In genomic region chr13:96768524-96768923, GRCh38 we compare ENCODE assay signal across 30 cellular contexts.
"Had no signal": no experiment of that assay in that cellular context is flagged by ENCODE, and none has a peak within 500 bp of the region (broad histone marks: within the 10 kb centered on the region; RNA-seq: fewer than 3 reads in every experiment).

No MANE protein-coding gene starts in this region.

- DNase-seq: activated CD4-positive, alpha-beta memory T cell treated with anti-CD3 and anti-CD28 coated beads, Interleukin-2, amount 10 ng/mL, durations not matched to agents 7 days and 5 days; activated CD4-positive, alpha-beta T cell treated with anti-CD3 and anti-CD28 coated beads, Interleukin-2, amount 10 ng/mL, durations not matched to agents 24 days and 14 days; activated CD4-positive, CD25-positive, alpha-beta regulatory T cell treated with anti-CD3 and anti-CD28 coated beads, Interleukin-2, amount 50 U/mL, for 72 hours; activated CD8-positive, alpha-beta memory T cell treated with anti-CD3 and anti-CD28 coated beads, Interleukin-2, amount 50 U/mL, for 48 hours; activated gamma-delta T cell; activated naive CD4-positive, alpha-beta T cell treated with anti-CD3 and anti-CD28 coated beads, Interleukin-2, amount 10 ng/mL, durations not matched to agents 7 days and 5 days; activated naive CD8-positive, alpha-beta T cell treated with anti-CD3 and anti-CD28 coated beads, Interleukin-2, amount 10 ng/mL, durations not matched to agents 7 days and 5 days; activated T-cell treated with anti-CD3 and anti-CD28 coated beads, Interleukin-2, amount 50 U/mL, for 24 hours; brain microvascular endothelial cell; caudate nucleus; endodermal cell; kidney; left colon; mammary epithelial cell; naive thymus-derived CD8-positive, alpha-beta T cell; right lobe of liver; stimulated activated CD4-positive, alpha-beta T cell treated with anti-CD3 and anti-CD28 coated beads, Interleukin-12 subunit alpha, Interleukin-12 subunit beta, amount 100 ng/mL, for 4 hours; stimulated activated CD4-positive, alpha-beta T cell treated with anti-CD3 and anti-CD28 coated beads, Interleukin-4, amount 100 ng/mL, for 24 hours; T-helper 17 cell; T1000; trophoblast cell; WERI-Rb-1 had no signal

- H3K9me3 ChIP-seq: ascending aorta, right lobe of liver, thoracic aorta, vagina had no signal

- H3K36me3 Mint-ChIP-seq: activated naive CD4-positive, alpha-beta T cell treated with anti-CD3 and anti-CD28 coated beads, Interleukin-2, amount 10 ng/mL, durations not matched to agents 7 days and 5 days; activated naive CD8-positive, alpha-beta T cell treated with anti-CD3 and anti-CD28 coated beads, Interleukin-2, amount 10 ng/mL, durations not matched to agents 7 days and 5 days; naive thymus-derived CD8-positive, alpha-beta T cell; stimulated activated effector memory CD8-positive, alpha-beta T cell treated with anti-CD3 and anti-CD28 coated beads, Interleukin-12 subunit alpha, Interleukin-12 subunit beta, amount 100 ng/mL, for 72 hours had no signal

- H3K27me3 Mint-ChIP-seq: activated CD4-positive, alpha-beta memory T cell treated with anti-CD3 and anti-CD28 coated beads, Interleukin-2, amount 10 ng/mL, durations not matched to agents 7 days and 5 days; activated CD4-positive, alpha-beta T cell treated with anti-CD3 and anti-CD28 coated beads, Interleukin-2, amount 10 ng/mL, durations not matched to agents 24 days and 14 days; activated naive CD4-positive, alpha-beta T cell treated with anti-CD3 and anti-CD28 coated beads, Interleukin-2, amount 10 ng/mL, durations not matched to agents 7 days and 5 days; activated naive CD8-positive, alpha-beta T cell treated with anti-CD3 and anti-CD28 coated beads, Interleukin-2, amount 10 ng/mL, durations not matched to agents 7 days and 5 days; activated T-cell treated with anti-CD3 and anti-CD28 coated beads, Interleukin-2, amount 50 U/mL, for 24 hours; dendritic cell treated with granulocyte-macrophage colony-stimulating factor and Interleukin-4, amounts not matched to agents 40 ng/mL and 50 ng/mL, for 4 days; stimulated activated naive CD8-positive, alpha-beta T cell treated with anti-CD3 and anti-CD28 coated beads, Interleukin-15, Interleukin-2, amounts not matched to agents 100 ng/mL and 50 ng/mL, for 24 hours; T-helper 17 cell had no signal

- H3K4me3 Mint-ChIP-seq: activated CD4-positive, alpha-beta memory T cell treated with anti-CD3 and anti-CD28 coated beads, Interleukin-2, amount 10 ng/mL, durations not matched to agents 7 days and 5 days; activated CD4-positive, alpha-beta T cell treated with anti-CD3 and anti-CD28 coated beads, Interleukin-2, amount 10 ng/mL, durations not matched to agents 24 days and 14 days; activated naive CD4-positive, alpha-beta T cell treated with anti-CD3 and anti-CD28 coated beads, Interleukin-2, amount 10 ng/mL, durations not matched to agents 7 days and 5 days; activated naive CD8-positive, alpha-beta T cell treated with anti-CD3 and anti-CD28 coated beads, Interleukin-2, amount 10 ng/mL, durations not matched to agents 7 days and 5 days; activated T-cell treated with anti-CD3 and anti-CD28 coated beads, Interleukin-2, amount 50 U/mL, for 24 hours; dendritic cell treated with granulocyte-macrophage colony-stimulating factor and Interleukin-4, amounts not matched to agents 40 ng/mL and 50 ng/mL, for 4 days; endodermal cell; naive thymus-derived CD8-positive, alpha-beta T cell; stimulated activated effector memory CD8-positive, alpha-beta T cell treated with anti-CD3 and anti-CD28 coated beads, Interleukin-12 subunit alpha, Interleukin-12 subunit beta, amount 100 ng/mL, for 72 hours; stimulated activated naive CD8-positive, alpha-beta T cell treated with anti-CD3 and anti-CD28 coated beads, Interleukin-15, Interleukin-2, amounts not matched to agents 100 ng/mL and 50 ng/mL, for 24 hours; T-helper 17 cell had no signal

- H3K4me1 Mint-ChIP-seq: activated CD4-positive, alpha-beta memory T cell treated with anti-CD3 and anti-CD28 coated beads, Interleukin-2, amount 10 ng/mL, durations not matched to agents 7 days and 5 days; activated CD4-positive, alpha-beta T cell treated with anti-CD3 and anti-CD28 coated beads, Interleukin-2, amount 10 ng/mL, durations not matched to agents 24 days and 14 days; activated naive CD4-positive, alpha-beta T cell treated with anti-CD3 and anti-CD28 coated beads, Interleukin-2, amount 10 ng/mL, durations not matched to agents 7 days and 5 days; activated naive CD8-positive, alpha-beta T cell treated with anti-CD3 and anti-CD28 coated beads, Interleukin-2, amount 10 ng/mL, durations not matched to agents 7 days and 5 days; naive thymus-derived CD8-positive, alpha-beta T cell; stimulated activated effector memory CD8-positive, alpha-beta T cell treated with anti-CD3 and anti-CD28 coated beads, Interleukin-12 subunit alpha, Interleukin-12 subunit beta, amount 100 ng/mL, for 72 hours; T-helper 17 cell had no signal

- H3K9me3 Mint-ChIP-seq: dendritic cell treated with granulocyte-macrophage colony-stimulating factor and Interleukin-4, amounts not matched to agents 40 ng/mL and 50 ng/mL, for 4 days; endodermal cell; stimulated activated naive CD8-positive, alpha-beta T cell treated with anti-CD3 and anti-CD28 coated beads, Interleukin-15, Interleukin-2, amounts not matched to agents 100 ng/mL and 50 ng/mL, for 24 hours had no signal

- H3K27ac ChIP-seq: ascending aorta, brain microvascular endothelial cell, right lobe of liver, skin epidermis, thoracic aorta, vagina, WERI-Rb-1 had no signal

- ATAC-seq: esophagus mucosa; left colon; naive thymus-derived CD8-positive, alpha-beta T cell; right lobe of liver; stimulated activated effector memory CD8-positive, alpha-beta T cell treated with anti-CD3 and anti-CD28 coated beads, Interleukin-12 subunit alpha, Interleukin-12 subunit beta, amount 100 ng/mL, for 72 hours; T-helper 17 cell had no signal

- H3K27me3 ChIP-seq: ascending aorta, brain microvascular endothelial cell, right lobe of liver, vagina had no signal

- H3K4me3 ChIP-seq: ascending aorta, right lobe of liver, skin epidermis, thoracic aorta, vagina had no signal

- H3K4me1 ChIP-seq: ascending aorta, right lobe of liver, vagina had no signal

- H3K27ac Mint-ChIP-seq: activated CD4-positive, alpha-beta memory T cell treated with anti-CD3 and anti-CD28 coated beads, Interleukin-2, amount 10 ng/mL, durations not matched to agents 7 days and 5 days; activated CD4-positive, alpha-beta T cell treated with anti-CD3 and anti-CD28 coated beads, Interleukin-2, amount 10 ng/mL, durations not matched to agents 24 days and 14 days; activated naive CD4-positive, alpha-beta T cell treated with anti-CD3 and anti-CD28 coated beads, Interleukin-2, amount 10 ng/mL, durations not matched to agents 7 days and 5 days; activated naive CD8-positive, alpha-beta T cell treated with anti-CD3 and anti-CD28 coated beads, Interleukin-2, amount 10 ng/mL, durations not matched to agents 7 days and 5 days; activated T-cell treated with anti-CD3 and anti-CD28 coated beads, Interleukin-2, amount 50 U/mL, for 24 hours; dendritic cell treated with granulocyte-macrophage colony-stimulating factor and Interleukin-4, amounts not matched to agents 40 ng/mL and 50 ng/mL, for 4 days; endodermal cell; naive thymus-derived CD8-positive, alpha-beta T cell; stimulated activated effector memory CD8-positive, alpha-beta T cell treated with anti-CD3 and anti-CD28 coated beads, Interleukin-12 subunit alpha, Interleukin-12 subunit beta, amount 100 ng/mL, for 72 hours; stimulated activated naive CD8-positive, alpha-beta T cell treated with anti-CD3 and anti-CD28 coated beads, Interleukin-15, Interleukin-2, amounts not matched to agents 100 ng/mL and 50 ng/mL, for 24 hours; T-helper 17 cell had no signal

- H3K36me3 ChIP-seq: ascending aorta, brain microvascular endothelial cell, right lobe of liver, thoracic aorta, vagina, WERI-Rb-1 had no signal
